ENCODE assay signal across 10 cellular contexts in genomic region chr2:29223851-29224692, GRCh38.
DNase-seq lines count a peak whose midpoint lies in the region; ATAC-seq and TF ChIP-seq lines count a peak whose summit lies in the region.
"Had no signal": no experiment of that assay in that cellular context is flagged by ENCODE, and none has a peak within 500 bp of the region (broad histone marks: within the 10 kb centered on the region; RNA-seq: fewer than 3 reads in every experiment).

No MANE protein-coding gene starts in this region.

- TF ChIP-seq CTCF in PC-3 (conservative IDR thresholded peaks at IDR 0.05; ENCODE audit: low read depth, low read length) (no peak), fibroblast of the aortic adventitia (IDR thresholded peaks at IDR 0.05; ENCODE audit: insufficient read depth, low read length) (no peak), prostate gland (IDR thresholded peaks at IDR 0.05) (no peak)

- peak; percentile 16 for ATAC-seq in PC-3

- H2AFZ ChIP-seq in PC-3 (ENCODE audit: low read length): no peak overlapping the region

- H3K9ac ChIP-seq in PC-3 (ENCODE audit: low read length): no peak overlapping the region

- no peaks in the 10 kb centered on the region for H3K9me3 ChIP-seq in PC-3 (ENCODE audit: low read length)
- H3K9me3 ChIP-seq in prostate gland: no peaks in the 10 kb centered on the region

- whole genome bisulfite sequencing in prostate gland: 65% methylated on average over 7 of the region's 7 CpGs

- intact Hi-C loops in PC-3 (cut with micrococcal nuclease) (no loop called here), prostate gland (cut with DNase I) (no loop called here)

- no peaks in the 10 kb centered on the region for H4K20me1 ChIP-seq in PC-3 (ENCODE audit: low read length)

- no TSS peak for BruUV-seq in PC-3 (replicated peaks; lab: Mats Ljungman, UMichigan)

- no peaks in the 10 kb centered on the region for H3K79me2 ChIP-seq in PC-3 (ENCODE audit: low read length)

- DNase-seq in DMS79 treated with DMSO at 0.1 percent for 48 hours (lab: John Stamatoyannopoulos, UW) (peak; percentile 95), PC-3 (peak; percentile 52), fibroblast of the aortic adventitia (ENCODE audit: low read depth) (peak; percentile 81), prostate gland (ENCODE audit: low spot score) (peak; percentile 22), NCI-H1048 (lab: John Stamatoyannopoulos, UW) (no peak), NCI-H446 treated with DMSO at 0.1 percent for 48 hours (lab: John Stamatoyannopoulos, UW) (no peak), germinal center (ENCODE audit: low spot score) (no peak), DMS53 (lab: John Stamatoyannopoulos, UW) (no peak)
- DNase-seq: activated CD4-positive, alpha-beta T cell treated with anti-CD3 and anti-CD28 coated beads for 4 hours; NCI-H2029 treated with DMSO at 0.1 percent for 48 hours had no signal

- H3K27me3 ChIP-seq in PC-3 (ENCODE audit: low read length) (no peaks in the 10 kb centered on the region), prostate gland (replicated peaks; ENCODE audit: insufficient read depth) (no peaks in the 10 kb centered on the region)

- H3K4me1 ChIP-seq in PC-3 (ENCODE audit: insufficient read depth, low read length) (no peaks in the 10 kb centered on the region), prostate gland (replicated peaks) (no peaks in the 10 kb centered on the region)

- no peaks in the 10 kb centered on the region for H3K9me2 ChIP-seq in PC-3 (replicated peaks; ENCODE audit: low read length)

- POLR2A ChIA-PET in PC-3 (lab: Charles Lee; ENCODE audit: unreplicated experiment): no interaction called here

- CTCF ChIA-PET in PC-3 (lab: Charles Lee): no interaction called here

- H3K4me3 ChIP-seq in PC-3 (ENCODE audit: low read length) (no peak overlapping the region), fibroblast of the aortic adventitia (ENCODE audit: low read depth, low read length) (no peak overlapping the region), prostate gland (no peak overlapping the region)

- no peak overlapping the region for H3K4me2 ChIP-seq in PC-3 (ENCODE audit: low read length)

- H3K36me3 ChIP-seq in PC-3 (ENCODE audit: low read depth, low read length): no peaks in the 10 kb centered on the region
- no peaks in the 10 kb centered on the region for H3K36me3 ChIP-seq in prostate gland

- no peak for TF ChIP-seq POLR2A in prostate gland (IDR thresholded peaks at IDR 0.05)

- H3F3A ChIP-seq in PC-3 (ENCODE audit: low read length, unreplicated experiment): no peaks in the 10 kb centered on the region

- H3K27ac ChIP-seq in PC-3 (ENCODE audit: low read length): no peak overlapping the region
- no peak overlapping the region for H3K27ac ChIP-seq in prostate gland

Comparison
In these comparisons a context has a peak if more than half of its experiments do, and no peak if none do; other contexts are left out.
1. DNase-seq: peak in DMS79 treated with DMSO at 0.1 percent for 48 hours (single experiment), PC-3 (single experiment), fibroblast of the aortic adventitia (single experiment) and prostate gland (single experiment); none in NCI-H1048 (single experiment), NCI-H446 treated with DMSO at 0.1 percent for 48 hours (single experiment), germinal center (single experiment) and DMS53 (single experiment).